Comparison of ENCODE assay signal across 40 cellular contexts in genomic region chr14:94030571-94030970, GRCh38. TPM values are rescaled to one million over a fixed set of nuclear protein-coding genes. Genes with fewer than 3 reads are reported as not detected.
"Had no signal": no experiment of that assay in that cellular context is flagged by ENCODE, and none has a peak within 500 bp of the region (broad histone marks: within the 10 kb centered on the region; RNA-seq: fewer than 3 reads in every experiment).

No MANE protein-coding gene starts in this region.

- H3K4me3 ChIP-seq: PC-9 had no signal

- H3K27ac ChIP-seq: brain microvascular endothelial cell, PC-9, RWPE1, VCaP had no signal

- H2AFZ ChIP-seq: PC-9 had no signal

- H3K27me3 ChIP-seq: brain microvascular endothelial cell had no signal

- H3K27ac Mint-ChIP-seq: activated B cell treated with CpG ODN at 0.5 μM for 24 hours; activated CD8-positive, alpha-beta T cell treated with anti-CD3 and anti-CD28 coated beads for 36 hours; activated naive CD8-positive, alpha-beta T cell treated with anti-CD3 and anti-CD28 coated beads for 36 hours; activated T-cell treated with anti-CD3 and anti-CD28 coated beads, Interleukin-2, amount 50 U/mL, for 72 hours; activated T-helper 17 cell treated with anti-CD3 and anti-CD28 coated beads, Interleukin-2, amount 50 U/mL, for 72 hours had no signal

- H3K27me3 Mint-ChIP-seq: activated CD8-positive, alpha-beta T cell treated with anti-CD3 and anti-CD28 coated beads for 36 hours; activated naive CD8-positive, alpha-beta T cell treated with anti-CD3 and anti-CD28 coated beads for 36 hours; activated T-helper 17 cell treated with anti-CD3 and anti-CD28 coated beads, Interleukin-2, amount 50 U/mL, for 72 hours; T-cell had no signal

- FAIRE-seq: RCC 7860 had no signal

- ATAC-seq: activated CD8-positive, alpha-beta T cell treated with anti-CD3 and anti-CD28 coated beads for 36 hours; activated T-cell treated with anti-CD3 and anti-CD28 coated beads, Interleukin-2, amount 50 U/mL, for 72 hours; activated T-helper 17 cell treated with anti-CD3 and anti-CD28 coated beads, Interleukin-2, amount 50 U/mL, for 72 hours; Right ventricle myocardium inferior; SK-N-SH treated with all-trans-retinoic acid at 6 μM for 48 hours; T-cell had no signal

- H3K4me3 Mint-ChIP-seq: activated B cell treated with CpG ODN at 0.5 μM for 24 hours; activated CD8-positive, alpha-beta T cell treated with anti-CD3 and anti-CD28 coated beads for 36 hours; activated naive CD8-positive, alpha-beta T cell treated with anti-CD3 and anti-CD28 coated beads for 36 hours; activated T-cell treated with anti-CD3 and anti-CD28 coated beads, Interleukin-2, amount 50 U/mL, for 72 hours; activated T-helper 17 cell treated with anti-CD3 and anti-CD28 coated beads, Interleukin-2, amount 50 U/mL, for 72 hours; T-cell had no signal

- H3K4me2 ChIP-seq: PC-9 had no signal

- H3K9me3 Mint-ChIP-seq: activated B cell treated with CpG ODN at 0.5 μM for 24 hours; activated CD8-positive, alpha-beta T cell treated with anti-CD3 and anti-CD28 coated beads for 36 hours; activated naive CD8-positive, alpha-beta T cell treated with anti-CD3 and anti-CD28 coated beads for 36 hours; activated T-cell treated with anti-CD3 and anti-CD28 coated beads, Interleukin-2, amount 50 U/mL, for 72 hours; activated T-helper 17 cell treated with anti-CD3 and anti-CD28 coated beads, Interleukin-2, amount 50 U/mL, for 72 hours; T-cell had no signal

- H3K36me3 Mint-ChIP-seq: activated naive CD8-positive, alpha-beta T cell treated with anti-CD3 and anti-CD28 coated beads for 36 hours; T-cell had no signal

- H3K36me3 ChIP-seq: brain microvascular endothelial cell had no signal

- DNase-seq: activated B cell treated with CpG ODN at 0.5 μM for 24 hours; activated CD4-positive, alpha-beta T cell treated with anti-CD3 and anti-CD28 coated beads for 4 hours; activated CD4-positive, CD25-positive, alpha-beta regulatory T cell treated with anti-CD3 and anti-CD28 coated beads, Interleukin-2, amount 50 U/mL, for 72 hours; activated CD8-positive, alpha-beta T cell treated with anti-CD3 and anti-CD28 coated beads for 36 hours; activated effector memory CD4-positive, alpha-beta T cell treated with anti-CD3 and anti-CD28 coated beads, Interleukin-2, amount 50 U/mL, for 16 hours; activated naive CD4-positive, alpha-beta T cell; activated naive CD4-positive, alpha-beta T cell treated with anti-CD3 and anti-CD28 coated beads, Interleukin-2, amount 50 U/mL, for 16 hours; activated naive CD8-positive, alpha-beta T cell treated with anti-CD3 and anti-CD28 coated beads for 36 hours; activated T-cell treated with anti-CD3 and anti-CD28 coated beads, Interleukin-2, amount 50 U/mL, for 1 hour; activated T-cell treated with anti-CD3 and anti-CD28 coated beads, Interleukin-2, amount 50 U/mL, for 72 hours; amniotic stem cell; brain microvascular endothelial cell; central memory CD4-positive, alpha-beta T cell; NCI-H1092 treated with DMSO at 0.1 percent for 48 hours; NCI-H1417; NCI-H146; NCI-H187; NCI-H2029 treated with DMSO at 0.1 percent for 48 hours; NCI-H2107; NCI-H226; NCI-H446 treated with DMSO at 0.1 percent for 48 hours; NCI-H69; NK-92 treated with Interleukin-12 subunit alpha and Interleukin-12 subunit beta, amount 100 ng/mL, for 24 hours; PC-9; SIG-M5; T-cell; T-helper 2 cell; T-helper 9 cell had no signal

RNA-seq across cellular contexts. Expression of gene OTUB2, which starts 4.4 kb away (rescaled TPM):
- total RNA-seq: activated B cell treated with CpG ODN at 0.5 μM for 24 hours had no signal
- polyA plus RNA-seq: aorta had no signal

RNA-seq across cellular contexts. Expression of gene CCDC197, which starts 33.5 kb away (rescaled TPM):
- total RNA-seq: activated B cell treated with CpG ODN at 0.5 μM for 24 hours; activated CD8-positive, alpha-beta memory T cell treated with anti-CD3 and anti-CD28 coated beads for 36 hours; activated CD8-positive, alpha-beta T cell treated with anti-CD3 and anti-CD28 coated beads for 36 hours; activated naive CD8-positive, alpha-beta T cell treated with anti-CD3 and anti-CD28 coated beads for 36 hours; cerebellum; M059J; OCI-LY7; PC-9; SK-MEL-5; T-cell had no signal
- polyA plus RNA-seq: aorta had no signal

RNA-seq across cellular contexts. Expression of gene ASB2, which starts 54.2 kb away (rescaled TPM):
- total RNA-seq: M059J, PC-9 had no signal
